8 cellular contexts compared by ENCODE assay signal in genomic region chr22:43150731-43151206, GRCh38. TPM values are rescaled to one million over a fixed set of nuclear protein-coding genes. Genes with fewer than 3 reads are reported as not detected.
DNase-seq lines count a peak whose midpoint lies in the region; ATAC-seq and TF ChIP-seq lines count a peak whose summit lies in the region.

No MANE protein-coding gene starts in this region.

- H3K4me3 ChIP-seq in fibroblast of mammary gland (ENCODE audit: control insufficient read depth, low read depth, low read length) = peak overlapping the region; percentile 79
- peak overlapping the region; percentile 82 for H3K4me3 ChIP-seq in psoas muscle

- TF ChIP-seq CTCF in fibroblast of mammary gland (conservative IDR thresholded peaks at IDR 0.05; ENCODE audit: control insufficient read depth, insufficient read depth, low read depth, low read length) (no peak), psoas muscle (IDR thresholded peaks at IDR 0.05) (no peak)

- H3K36me3 ChIP-seq in ES-I3 (ENCODE audit: insufficient read depth, low read length) (no peaks in the 10 kb centered on the region), psoas muscle (ENCODE audit: insufficient read depth in 1 of 2, low read depth in 1 of 2) (no peaks in the 10 kb centered on the region)

- H3K4me1 ChIP-seq in ES-I3 (ENCODE audit: insufficient read depth, low read length) (peaks cover 9% of the 10 kb centered on the region; the same call in 1 of the 2 replicates), psoas muscle (peaks cover 6% of the 10 kb centered on the region)

- intact Hi-C loops in psoas muscle (cut with DNase I) = no loop called here

- WGBS in psoas muscle, 3 donors = 68 to 74% (median 71%) methylated on average over 15 of the region's 15 CpGs

- peak overlapping the region; percentile 81 for H3K27ac Mint-ChIP-seq in T-helper 17 cell

- ATAC-seq in T-helper 17 cell (no peak), psoas muscle (peak in 2 of 4 donors; percentile 0 to 4), HG03025 (IDR thresholded peaks at IDR 0.05; ENCODE audit: low FRiP score, unreplicated experiment) (no peak), GM18868 (IDR thresholded peaks at IDR 0.05; ENCODE audit: unreplicated experiment) (no peak), HG03139 (IDR thresholded peaks at IDR 0.05; ENCODE audit: unreplicated experiment) (no peak), HG02981 (IDR thresholded peaks at IDR 0.05; ENCODE audit: unreplicated experiment) (no peak)

- no peaks in the 10 kb centered on the region for H3K9me3 ChIP-seq in ES-I3 (ENCODE audit: control insufficient read depth, insufficient read depth, low read length)
- no peaks in the 10 kb centered on the region for H3K9me3 ChIP-seq in T-helper 17 cell (ENCODE audit: control insufficient read depth, low read length, poor library complexity, severe bottlenecking)
- H3K9me3 ChIP-seq in psoas muscle = no peaks in the 10 kb centered on the region

- no peak for DNase-seq in T-helper 17 cell
- DNase-seq in fibroblast of mammary gland (ENCODE audit: low read depth) = no peak
- no peak for DNase-seq in psoas muscle

- H3K4me3 Mint-ChIP-seq in T-helper 17 cell = peak overlapping the region; percentile 96

- peak overlapping the region; percentile 81 for H3K27ac ChIP-seq in psoas muscle

- peaks cover 3% of the 10 kb centered on the region for H3K36me3 Mint-ChIP-seq in T-helper 17 cell (ENCODE audit: low read depth)

- H3K27me3 ChIP-seq in psoas muscle (ENCODE audit: insufficient read depth in 3 of 3, low read length in 2 of 3) = no peaks in the 10 kb centered on the region

- H3K27me3 Mint-ChIP-seq in T-helper 17 cell = no peaks in the 10 kb centered on the region

- H3K4me1 Mint-ChIP-seq in T-helper 17 cell = peaks cover 15% of the 10 kb centered on the region

- H3K9ac ChIP-seq in ES-I3 (ENCODE audit: low read depth, low read length) = peak overlapping the region; percentile 55; the same call in 1 of the 2 replicates

RNA-seq across cellular contexts. Expression of gene TSPO, which starts 0.6 kb away (rescaled TPM):
- total RNA-seq in T-helper 17 cell (10 to 100 TPM; 74.1 to 89.1 TPM), psoas muscle (10 to 100 TPM; 35.8 to 69.9 (median 59.5) TPM)
- polyA plus RNA-seq in psoas muscle = 100 to 1,000 TPM in 2 of 3 donors, 10 to 100 TPM in 1; 74.8 to 148 (median 101) TPM

RNA-seq across cellular contexts. Expression of gene MCAT, which starts 7.6 kb away (rescaled TPM):
- total RNA-seq in T-helper 17 cell = 10 to 100 TPM; 16.5 to 19.2 TPM
- total RNA-seq in psoas muscle = 10 to 100 TPM; 14.8 to 21.7 (median 16.9) TPM
- 10 to 100 TPM; 21.9 to 33.4 (median 23.4) TPM for polyA plus RNA-seq in psoas muscle

RNA-seq across cellular contexts. Expression of gene TTLL12, which starts 36.2 kb away (rescaled TPM):
- 10 to 100 TPM; 12.8 to 17.8 TPM for total RNA-seq in T-helper 17 cell
- 10 to 100 TPM; 12.3 to 15.1 (median 13.5) TPM for total RNA-seq in psoas muscle
- 10 to 100 TPM in 2 of 3 donors, 1 to 10 TPM in 1; 9.9 to 20.7 (median 17.5) TPM for polyA plus RNA-seq in psoas muscle

RNA-seq across cellular contexts. Expression of gene BIK, which starts 40.2 kb away (rescaled TPM):
- total RNA-seq in T-helper 17 cell = 1 to 10 TPM; 2.3 to 3.8 TPM
- not detected for total RNA-seq in psoas muscle
- not detected for polyA plus RNA-seq in psoas muscle
